1 cellular context compared by ENCODE assay signal in the genomic region with DNA sequence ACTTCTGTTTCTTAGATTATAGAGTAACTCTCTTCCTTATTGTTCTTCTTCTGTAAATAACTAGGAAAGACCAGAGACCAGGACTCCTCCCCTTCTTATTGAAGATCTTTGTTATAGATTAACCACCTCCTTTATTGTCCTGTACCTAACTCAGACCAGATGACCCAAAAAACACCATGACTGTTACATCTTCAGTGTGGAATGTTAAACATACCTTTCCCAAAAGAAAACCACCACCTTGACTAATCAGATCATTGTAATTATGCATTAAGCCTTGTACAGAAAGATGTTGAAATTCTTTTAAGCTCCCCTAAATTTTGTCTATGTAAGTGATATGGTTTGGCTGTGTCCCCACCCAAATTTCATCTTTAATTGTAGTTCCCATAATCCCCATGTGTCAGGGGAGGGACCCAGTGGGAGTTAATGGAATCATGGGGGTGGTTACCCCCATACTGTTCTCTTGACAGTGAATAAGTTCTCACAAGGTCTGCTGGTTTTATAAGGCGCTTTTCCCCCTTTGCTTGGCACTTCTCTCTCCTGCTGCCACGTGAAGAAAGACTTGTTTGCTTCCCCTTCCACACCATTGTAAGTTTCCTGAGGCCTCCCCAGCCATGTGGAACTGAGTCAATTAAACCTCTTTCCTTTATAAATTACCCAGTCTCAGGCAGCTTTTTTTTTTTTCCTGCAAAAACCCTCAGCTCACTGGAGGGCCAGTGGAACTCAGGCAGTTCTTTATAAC.
A peak's percentile ranks its signal among the peaks of the same experiment; 100 is the strongest.
TF ChIP-seq lines count a peak whose summit lies in the region.

No MANE protein-coding gene starts in this region.

TF ChIP-seq in HepG2, 621 proteins besides CTCF, POLR2A, EP300 and RAD21 (continued from another document and continues in another):
- TF ChIP-seq, protein P1, sequence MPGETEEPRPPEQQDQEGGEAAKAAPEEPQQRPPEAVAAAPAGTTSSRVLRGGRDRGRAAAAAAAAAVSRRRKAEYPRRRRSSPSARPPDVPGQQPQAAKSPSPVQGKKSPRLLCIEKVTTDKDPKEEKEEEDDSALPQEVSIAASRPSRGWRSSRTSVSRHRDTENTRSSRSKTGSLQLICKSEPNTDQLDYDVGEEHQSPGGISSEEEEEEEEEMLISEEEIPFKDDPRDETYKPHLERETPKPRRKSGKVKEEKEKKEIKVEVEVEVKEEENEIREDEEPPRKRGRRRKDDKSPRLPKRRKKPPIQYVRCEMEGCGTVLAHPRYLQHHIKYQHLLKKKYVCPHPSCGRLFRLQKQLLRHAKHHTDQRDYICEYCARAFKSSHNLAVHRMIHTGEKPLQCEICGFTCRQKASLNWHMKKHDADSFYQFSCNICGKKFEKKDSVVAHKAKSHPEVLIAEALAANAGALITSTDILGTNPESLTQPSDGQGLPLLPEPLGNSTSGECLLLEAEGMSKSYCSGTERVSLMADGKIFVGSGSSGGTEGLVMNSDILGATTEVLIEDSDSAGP (CRISPR knock-in tag; IDR thresholded peaks at IDR 0.05; ENCODE audit: borderline replicate concordance) = no peak
- TF ChIP-seq GABPA (IDR thresholded peaks at IDR 0.05; ENCODE audit: low read depth, low read length) (no peak), GABPA (CRISPR knock-in tag; IDR thresholded peaks at IDR 0.05; ENCODE audit: low read depth) (no peak), ZNF446 (CRISPR knock-in tag; IDR thresholded peaks at IDR 0.05) (no peak), SMARCC2 (IDR thresholded peaks at IDR 0.05) (no peak), NFIC (IDR thresholded peaks at IDR 0.05; ENCODE audit: low read length) (no peak), PHB2 (IDR thresholded peaks at IDR 0.05; ENCODE audit: partially characterized antibody) (no peak), FOXA3 (CRISPR knock-in tag; IDR thresholded peaks at IDR 0.05) (peak; percentile 76), ZFP36L1 (CRISPR knock-in tag; IDR thresholded peaks at IDR 0.05) (no peak), GFI1 (CRISPR knock-in tag; IDR thresholded peaks at IDR 0.05; ENCODE audit: borderline replicate concordance) (no peak), GTF2F1 (IDR thresholded peaks at IDR 0.05; ENCODE audit: low read length) (no peak), ZNF24 (IDR thresholded peaks at IDR 0.05) (no peak), ZNF75D (CRISPR knock-in tag; IDR thresholded peaks at IDR 0.05; ENCODE audit: borderline replicate concordance) (no peak), THYN1 (CRISPR knock-in tag; IDR thresholded peaks at IDR 0.05; ENCODE audit: borderline replicate concordance, low read depth) (no peak), CREM (IDR thresholded peaks at IDR 0.05) (no peak), CREM (CRISPR knock-in tag; IDR thresholded peaks at IDR 0.05) (no peak), HDAC2 (CRISPR knock-in tag; IDR thresholded peaks at IDR 0.05) (0 out of 2 replicates have a peak, but pooled peaks have one; percentile 23), ZNF781 (CRISPR knock-in tag; IDR thresholded peaks at IDR 0.05; ENCODE audit: borderline replicate concordance, not compliant biosample characterization) (no peak), PPARG (CRISPR knock-in tag; conservative IDR thresholded peaks at IDR 0.05) (0 out of 2 replicates have a peak, but pooled peaks have one; percentile 35), HDAC6 (IDR thresholded peaks at IDR 0.05; ENCODE audit: low read depth, low read length) (no peak), ZNF878 (CRISPR knock-in tag; IDR thresholded peaks at IDR 0.05) (no peak), ZNF282 (IDR thresholded peaks at IDR 0.05; ENCODE audit: partially characterized antibody) (no peak), AKAP8 (CRISPR knock-in tag; IDR thresholded peaks at IDR 0.05) (no peak), SRF (IDR thresholded peaks at IDR 0.05; ENCODE audit: low read depth, low read length) (no peak), ZNF660 (CRISPR knock-in tag; IDR thresholded peaks at IDR 0.05; ENCODE audit: borderline replicate concordance, low read depth) (no peak), ZNF510 (CRISPR knock-in tag; IDR thresholded peaks at IDR 0.05; ENCODE audit: low read depth) (no peak), SOX5 (CRISPR knock-in tag; IDR thresholded peaks at IDR 0.05; ENCODE audit: borderline replicate concordance) (peak; percentile 99), ATF1 (CRISPR knock-in tag; IDR thresholded peaks at IDR 0.05) (0 out of 2 replicates have a peak, but pooled peaks have one; percentile 17), RARA (CRISPR knock-in tag; IDR thresholded peaks at IDR 0.05) (peak; percentile 17; the same call in 1 of the 2 replicates), SYNCRIP (IDR thresholded peaks at IDR 0.05; ENCODE audit: insufficient read depth, low read depth, low read length) (no peak), TGIF2 (CRISPR knock-in tag; IDR thresholded peaks at IDR 0.05) (no peak)
- TF ChIP-seq, protein P2, sequence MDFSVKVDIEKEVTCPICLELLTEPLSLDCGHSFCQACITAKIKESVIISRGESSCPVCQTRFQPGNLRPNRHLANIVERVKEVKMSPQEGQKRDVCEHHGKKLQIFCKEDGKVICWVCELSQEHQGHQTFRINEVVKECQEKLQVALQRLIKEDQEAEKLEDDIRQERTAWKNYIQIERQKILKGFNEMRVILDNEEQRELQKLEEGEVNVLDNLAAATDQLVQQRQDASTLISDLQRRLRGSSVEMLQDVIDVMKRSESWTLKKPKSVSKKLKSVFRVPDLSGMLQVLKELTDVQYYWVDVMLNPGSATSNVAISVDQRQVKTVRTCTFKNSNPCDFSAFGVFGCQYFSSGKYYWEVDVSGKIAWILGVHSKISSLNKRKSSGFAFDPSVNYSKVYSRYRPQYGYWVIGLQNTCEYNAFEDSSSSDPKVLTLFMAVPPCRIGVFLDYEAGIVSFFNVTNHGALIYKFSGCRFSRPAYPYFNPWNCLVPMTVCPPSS (IDR thresholded peaks at IDR 0.05) = no peak
- TF ChIP-seq, protein P3, sequence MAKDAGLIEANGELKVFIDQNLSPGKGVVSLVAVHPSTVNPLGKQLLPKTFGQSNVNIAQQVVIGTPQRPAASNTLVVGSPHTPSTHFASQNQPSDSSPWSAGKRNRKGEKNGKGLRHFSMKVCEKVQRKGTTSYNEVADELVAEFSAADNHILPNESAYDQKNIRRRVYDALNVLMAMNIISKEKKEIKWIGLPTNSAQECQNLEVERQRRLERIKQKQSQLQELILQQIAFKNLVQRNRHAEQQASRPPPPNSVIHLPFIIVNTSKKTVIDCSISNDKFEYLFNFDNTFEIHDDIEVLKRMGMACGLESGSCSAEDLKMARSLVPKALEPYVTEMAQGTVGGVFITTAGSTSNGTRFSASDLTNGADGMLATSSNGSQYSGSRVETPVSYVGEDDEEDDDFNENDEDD (CRISPR knock-in tag; IDR thresholded peaks at IDR 0.05; ENCODE audit: borderline replicate concordance) = no peak
- TF ChIP-seq, protein P4, sequence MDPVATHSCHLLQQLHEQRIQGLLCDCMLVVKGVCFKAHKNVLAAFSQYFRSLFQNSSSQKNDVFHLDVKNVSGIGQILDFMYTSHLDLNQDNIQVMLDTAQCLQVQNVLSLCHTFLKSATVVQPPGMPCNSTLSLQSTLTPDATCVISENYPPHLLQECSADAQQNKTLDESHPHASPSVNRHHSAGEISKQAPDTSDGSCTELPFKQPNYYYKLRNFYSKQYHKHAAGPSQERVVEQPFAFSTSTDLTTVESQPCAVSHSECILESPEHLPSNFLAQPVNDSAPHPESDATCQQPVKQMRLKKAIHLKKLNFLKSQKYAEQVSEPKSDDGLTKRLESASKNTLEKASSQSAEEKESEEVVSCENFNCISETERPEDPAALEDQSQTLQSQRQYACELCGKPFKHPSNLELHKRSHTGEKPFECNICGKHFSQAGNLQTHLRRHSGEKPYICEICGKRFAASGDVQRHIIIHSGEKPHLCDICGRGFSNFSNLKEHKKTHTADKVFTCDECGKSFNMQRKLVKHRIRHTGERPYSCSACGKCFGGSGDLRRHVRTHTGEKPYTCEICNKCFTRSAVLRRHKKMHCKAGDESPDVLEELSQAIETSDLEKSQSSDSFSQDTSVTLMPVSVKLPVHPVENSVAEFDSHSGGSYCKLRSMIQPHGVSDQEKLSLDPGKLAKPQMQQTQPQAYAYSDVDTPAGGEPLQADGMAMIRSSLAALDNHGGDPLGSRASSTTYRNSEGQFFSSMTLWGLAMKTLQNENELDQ (CRISPR knock-in tag; IDR thresholded peaks at IDR 0.05; ENCODE audit: borderline replicate concordance) = no peak
- TF ChIP-seq, protein P5, sequence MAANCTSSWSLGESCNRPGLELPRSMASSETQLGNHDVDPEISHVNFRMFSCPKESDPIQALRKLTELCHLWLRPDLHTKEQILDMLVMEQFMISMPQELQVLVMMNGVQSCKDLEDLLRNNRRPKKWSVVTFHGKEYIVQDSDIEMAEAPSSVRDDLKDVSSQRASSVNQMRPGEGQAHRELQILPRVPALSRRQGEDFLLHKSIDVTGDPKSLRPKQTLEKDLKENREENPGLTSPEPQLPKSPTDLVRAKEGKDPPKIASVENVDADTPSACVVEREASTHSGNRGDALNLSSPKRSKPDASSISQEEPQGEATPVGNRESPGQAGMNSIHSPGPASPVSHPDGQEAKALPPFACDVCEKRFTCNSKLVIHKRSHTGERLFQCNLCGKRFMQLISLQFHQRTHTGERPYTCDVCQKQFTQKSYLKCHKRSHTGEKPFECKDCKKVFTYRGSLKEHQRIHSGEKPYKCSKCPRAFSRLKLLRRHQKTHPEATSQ (CRISPR knock-in tag; IDR thresholded peaks at IDR 0.05; ENCODE audit: borderline replicate concordance) = no peak; the same call in 1 of the 2 replicates
- TF ChIP-seq, protein P6, sequence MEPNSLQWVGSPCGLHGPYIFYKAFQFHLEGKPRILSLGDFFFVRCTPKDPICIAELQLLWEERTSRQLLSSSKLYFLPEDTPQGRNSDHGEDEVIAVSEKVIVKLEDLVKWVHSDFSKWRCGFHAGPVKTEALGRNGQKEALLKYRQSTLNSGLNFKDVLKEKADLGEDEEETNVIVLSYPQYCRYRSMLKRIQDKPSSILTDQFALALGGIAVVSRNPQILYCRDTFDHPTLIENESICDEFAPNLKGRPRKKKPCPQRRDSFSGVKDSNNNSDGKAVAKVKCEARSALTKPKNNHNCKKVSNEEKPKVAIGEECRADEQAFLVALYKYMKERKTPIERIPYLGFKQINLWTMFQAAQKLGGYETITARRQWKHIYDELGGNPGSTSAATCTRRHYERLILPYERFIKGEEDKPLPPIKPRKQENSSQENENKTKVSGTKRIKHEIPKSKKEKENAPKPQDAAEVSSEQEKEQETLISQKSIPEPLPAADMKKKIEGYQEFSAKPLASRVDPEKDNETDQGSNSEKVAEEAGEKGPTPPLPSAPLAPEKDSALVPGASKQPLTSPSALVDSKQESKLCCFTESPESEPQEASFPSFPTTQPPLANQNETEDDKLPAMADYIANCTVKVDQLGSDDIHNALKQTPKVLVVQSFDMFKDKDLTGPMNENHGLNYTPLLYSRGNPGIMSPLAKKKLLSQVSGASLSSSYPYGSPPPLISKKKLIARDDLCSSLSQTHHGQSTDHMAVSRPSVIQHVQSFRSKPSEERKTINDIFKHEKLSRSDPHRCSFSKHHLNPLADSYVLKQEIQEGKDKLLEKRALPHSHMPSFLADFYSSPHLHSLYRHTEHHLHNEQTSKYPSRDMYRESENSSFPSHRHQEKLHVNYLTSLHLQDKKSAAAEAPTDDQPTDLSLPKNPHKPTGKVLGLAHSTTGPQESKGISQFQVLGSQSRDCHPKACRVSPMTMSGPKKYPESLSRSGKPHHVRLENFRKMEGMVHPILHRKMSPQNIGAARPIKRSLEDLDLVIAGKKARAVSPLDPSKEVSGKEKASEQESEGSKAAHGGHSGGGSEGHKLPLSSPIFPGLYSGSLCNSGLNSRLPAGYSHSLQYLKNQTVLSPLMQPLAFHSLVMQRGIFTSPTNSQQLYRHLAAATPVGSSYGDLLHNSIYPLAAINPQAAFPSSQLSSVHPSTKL (CRISPR knock-in tag; IDR thresholded peaks at IDR 0.05) = peak; percentile 78
- TF ChIP-seq, protein P7, sequence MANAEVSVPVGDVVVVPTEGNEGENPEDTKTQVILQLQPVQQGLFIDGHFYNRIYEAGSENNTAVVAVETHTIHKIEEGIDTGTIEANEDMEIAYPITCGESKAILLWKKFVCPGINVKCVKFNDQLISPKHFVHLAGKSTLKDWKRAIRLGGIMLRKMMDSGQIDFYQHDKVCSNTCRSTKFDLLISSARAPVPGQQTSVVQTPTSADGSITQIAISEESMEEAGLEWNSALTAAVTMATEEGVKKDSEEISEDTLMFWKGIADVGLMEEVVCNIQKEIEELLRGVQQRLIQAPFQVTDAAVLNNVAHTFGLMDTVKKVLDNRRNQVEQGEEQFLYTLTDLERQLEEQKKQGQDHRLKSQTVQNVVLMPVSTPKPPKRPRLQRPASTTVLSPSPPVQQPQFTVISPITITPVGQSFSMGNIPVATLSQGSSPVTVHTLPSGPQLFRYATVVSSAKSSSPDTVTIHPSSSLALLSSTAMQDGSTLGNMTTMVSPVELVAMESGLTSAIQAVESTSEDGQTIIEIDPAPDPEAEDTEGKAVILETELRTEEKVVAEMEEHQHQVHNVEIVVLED (CRISPR knock-in tag; IDR thresholded peaks at IDR 0.05; ENCODE audit: borderline replicate concordance) = no peak
- TF ChIP-seq, protein P8, sequence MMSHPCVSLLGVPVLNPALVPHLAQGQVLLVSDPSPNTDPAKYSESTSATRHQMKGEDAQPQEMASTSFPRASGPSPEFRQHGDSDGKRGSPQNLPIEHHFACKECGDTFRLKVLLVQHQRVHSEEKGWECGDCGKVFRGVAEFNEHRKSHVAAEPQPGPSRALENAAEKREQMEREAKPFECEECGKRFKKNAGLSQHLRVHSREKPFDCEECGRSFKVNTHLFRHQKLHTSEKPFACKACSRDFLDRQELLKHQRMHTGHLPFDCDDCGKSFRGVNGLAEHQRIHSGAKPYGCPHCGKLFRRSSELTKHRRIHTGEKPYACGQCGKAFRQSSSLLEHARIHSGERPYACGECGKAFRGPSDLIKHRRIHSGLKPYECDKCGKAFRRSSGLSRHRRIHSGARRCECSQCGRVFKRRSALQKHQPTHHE (CRISPR knock-in tag; IDR thresholded peaks at IDR 0.05; ENCODE audit: borderline replicate concordance) = no peak
- TF ChIP-seq, protein P9, sequence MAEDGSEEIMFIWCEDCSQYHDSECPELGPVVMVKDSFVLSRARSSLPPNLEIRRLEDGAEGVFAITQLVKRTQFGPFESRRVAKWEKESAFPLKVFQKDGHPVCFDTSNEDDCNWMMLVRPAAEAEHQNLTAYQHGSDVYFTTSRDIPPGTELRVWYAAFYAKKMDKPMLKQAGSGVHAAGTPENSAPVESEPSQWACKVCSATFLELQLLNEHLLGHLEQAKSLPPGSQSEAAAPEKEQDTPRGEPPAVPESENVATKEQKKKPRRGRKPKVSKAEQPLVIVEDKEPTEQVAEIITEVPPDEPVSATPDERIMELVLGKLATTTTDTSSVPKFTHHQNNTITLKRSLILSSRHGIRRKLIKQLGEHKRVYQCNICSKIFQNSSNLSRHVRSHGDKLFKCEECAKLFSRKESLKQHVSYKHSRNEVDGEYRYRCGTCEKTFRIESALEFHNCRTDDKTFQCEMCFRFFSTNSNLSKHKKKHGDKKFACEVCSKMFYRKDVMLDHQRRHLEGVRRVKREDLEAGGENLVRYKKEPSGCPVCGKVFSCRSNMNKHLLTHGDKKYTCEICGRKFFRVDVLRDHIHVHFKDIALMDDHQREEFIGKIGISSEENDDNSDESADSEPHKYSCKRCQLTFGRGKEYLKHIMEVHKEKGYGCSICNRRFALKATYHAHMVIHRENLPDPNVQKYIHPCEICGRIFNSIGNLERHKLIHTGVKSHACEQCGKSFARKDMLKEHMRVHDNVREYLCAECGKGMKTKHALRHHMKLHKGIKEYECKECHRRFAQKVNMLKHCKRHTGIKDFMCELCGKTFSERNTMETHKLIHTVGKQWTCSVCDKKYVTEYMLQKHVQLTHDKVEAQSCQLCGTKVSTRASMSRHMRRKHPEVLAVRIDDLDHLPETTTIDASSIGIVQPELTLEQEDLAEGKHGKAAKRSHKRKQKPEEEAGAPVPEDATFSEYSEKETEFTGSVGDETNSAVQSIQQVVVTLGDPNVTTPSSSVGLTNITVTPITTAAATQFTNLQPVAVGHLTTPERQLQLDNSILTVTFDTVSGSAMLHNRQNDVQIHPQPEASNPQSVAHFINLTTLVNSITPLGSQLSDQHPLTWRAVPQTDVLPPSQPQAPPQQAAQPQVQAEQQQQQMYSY (CRISPR knock-in tag; IDR thresholded peaks at IDR 0.05) = no peak
